Comparison of ENCODE assay signal across 8 cellular contexts in genomic region chr7:66114743-66115727, GRCh38. TPM values are rescaled to one million over a fixed set of nuclear protein-coding genes. Genes with fewer than 3 reads are reported as not detected.
DNase-seq lines count a peak whose midpoint lies in the region; ATAC-seq and TF ChIP-seq lines count a peak whose summit lies in the region.

TSS of gene CRCP (plus strand) at chr7:66114847. CDS start at chr7:66114963, 116 bp downstream.

- dilution Hi-C loops in mammary epithelial cell (cut with HindIII; ENCODE audit: low sequenced_read_pairs), result no loop called here

- H3K4me3 ChIP-seq in AG04450 (ENCODE audit: low read depth, low read length) (peak within 1 kb of the TSS; percentile 85), WERI-Rb-1 (ENCODE audit: low read depth, low read length) (peak within 1 kb of the TSS; percentile 87), mammary epithelial cell (replicated peaks in 1 of 3; ENCODE audit: insufficient read depth in 1 of 3, low read depth in 2 of 3, low read length in 3 of 3) (peak within 1 kb of the TSS; percentile 84 to 91 (median 87)), spleen (peak within 1 kb of the TSS; percentile 61 to 98 (median 82))

- DNase-seq in AG04450 (ENCODE audit: low read depth, low spot score) (peak; percentile 30), NCI-H2196 (lab: John Stamatoyannopoulos, UW; ENCODE audit: unreplicated experiment) (peak; percentile 80), WERI-Rb-1 (peak; percentile 82), mammary epithelial cell (peak; percentile 75), immature natural killer cell (peak; percentile 89 to 90 (median 89)), spleen (peak; percentile 98)

- H3K36me3 ChIP-seq in WERI-Rb-1, result peaks cover 20% of the 10 kb centered on the region
- H3K36me3 ChIP-seq in mammary epithelial cell (ENCODE audit: insufficient read depth, low read length), result peaks cover 3% of the 10 kb centered on the region
- H3K36me3 ChIP-seq in spleen, result peaks cover 0 to 19% (median 0%) of the 10 kb centered on the region in 6 donors

- H3K4me3 Mint-ChIP-seq in immature natural killer cell, result peak within 1 kb of the TSS; percentile 93 to 99 (median 97)

- peak; percentile 90 for TF ChIP-seq POLR2A in GM18526 (IDR thresholded peaks at IDR 0.05; ENCODE audit: extremely low read depth, insufficient read length)
- peak in 2 of 3 donors; percentile 38 to 39 for TF ChIP-seq POLR2A in spleen (IDR thresholded peaks at IDR 0.05)

- H3K9me3 ChIP-seq in AG04450 (ENCODE audit: control insufficient read depth, insufficient read depth, low read length), result no peaks in the 10 kb centered on the region; the same call in 1 of the 2 replicates
- no peaks in the 10 kb centered on the region for H3K9me3 ChIP-seq in WERI-Rb-1 (ENCODE audit: severe bottlenecking)
- no peaks in the 10 kb centered on the region for H3K9me3 ChIP-seq in mammary epithelial cell (replicated peaks; ENCODE audit: insufficient read depth, low read length)
- H3K9me3 ChIP-seq in spleen, result no peaks in the 10 kb centered on the region

- H3K4me1 ChIP-seq in mammary epithelial cell (ENCODE audit: insufficient read depth, low read length), result peaks cover 18% of the 10 kb centered on the region
- peaks cover 33 to 59% (median 56%) of the 10 kb centered on the region in 6 donors for H3K4me1 ChIP-seq in spleen

- H3K9me3 Mint-ChIP-seq in immature natural killer cell, result no peaks in the 10 kb centered on the region

- peak; percentile 88 for ATAC-seq in HG03064 (IDR thresholded peaks at IDR 0.05; ENCODE audit: low read depth, unreplicated experiment)

- H3K36me3 Mint-ChIP-seq in immature natural killer cell, result no peaks in the 10 kb centered on the region

- in situ Hi-C loops in mammary epithelial cell (cut with MboI; ENCODE audit: low sequenced_read_pairs in 2 of 2), result no loop called here

- peak within 1 kb of the TSS; percentile 87 for H3K9ac ChIP-seq in mammary epithelial cell (ENCODE audit: insufficient read depth, low read length)

- H3K27me3 Mint-ChIP-seq in immature natural killer cell (ENCODE audit: low read depth in 3 of 3), result peaks cover 14 to 23% (median 16%) of the 10 kb centered on the region in 3 donors

- TF ChIP-seq CTCF in AG04450 (IDR thresholded peaks at IDR 0.05; ENCODE audit: low read depth, low read length) (peak; percentile 62), WERI-Rb-1 (IDR thresholded peaks at IDR 0.05; ENCODE audit: low read depth, low read length) (0 out of 2 replicates have a peak, but pooled peaks have one; percentile 5), mammary epithelial cell (conservative IDR thresholded peaks at IDR 0.05 in 1 of 2, IDR thresholded peaks at IDR 0.05 in 1 of 2; ENCODE audit: extremely low read depth in 1 of 2, insufficient read depth in 1 of 2, low read depth in 1 of 2, low read length in 2 of 2) (peak; percentile 33 to 42), spleen (IDR thresholded peaks at IDR 0.05 in 8 of 11, conservative IDR thresholded peaks at IDR 0.05 in 3 of 11) (peak in 7 of 11 experiments; percentile 4 to 24 (median 17))

- peaks cover 45 to 55% of the 10 kb centered on the region in 2 donors for H3K4me1 Mint-ChIP-seq in immature natural killer cell

- peak within 1 kb of the TSS; percentile 96 for H2AFZ ChIP-seq in mammary epithelial cell (ENCODE audit: low read depth, low read length)

- H3K27me3 ChIP-seq in AG04450 (ENCODE audit: control insufficient read depth, insufficient read depth, low read length) (no peaks in the 10 kb centered on the region), WERI-Rb-1 (ENCODE audit: insufficient read depth, low read depth, severe bottlenecking) (no peaks in the 10 kb centered on the region), mammary epithelial cell (ENCODE audit: insufficient read depth, low read length) (no peaks in the 10 kb centered on the region), spleen (replicated peaks in 1 of 7) (no peaks in the 10 kb centered on the region)

- WGBS in mammary epithelial cell (ENCODE audit: low coverage, missing lambda C conversion rate), result 2% methylated on average over 51 of the region's 68 CpGs
- 0 to 1% (median 0%) methylated on average over 62 to 68 of the region's 68 CpGs for WGBS in spleen, 5 donors

- POLR2A ChIA-PET in AG04450 (lab: Yijun Ruan, JAX), result interaction anchor here (0.5 to 1.9 kb wide), 13 partner anchors 11 to 928 kb away, joined by 3 to 14 read pairs (median 5); partner anchors contain the start of genes ASL and KCTD7

- no peaks in the 10 kb centered on the region for H4K20me1 ChIP-seq in mammary epithelial cell (ENCODE audit: insufficient read depth, low read length)

- BruUV-seq in mammary epithelial cell (replicated peaks; lab: Mats Ljungman, UMichigan), result TSS peak; percentile 36

- H3K79me2 ChIP-seq in mammary epithelial cell (ENCODE audit: insufficient read depth, low read length), result peaks cover 54% of the 10 kb centered on the region

- H3K27ac Mint-ChIP-seq in immature natural killer cell, result peak within 1 kb of the TSS; percentile 99 to 100 (median 100)

- CTCF ChIA-PET in AG04450 (lab: Charles Lee), result interaction anchor here (0.5 to 1.4 kb wide), 3 partner anchors 49 to 84 kb away, joined by 3 to 5 read pairs (median 3); no protein-coding TSS in a partner anchor
- CTCF ChIA-PET in mammary epithelial cell (lab: Charles Lee; ENCODE audit: low non-redundant PET), result no interaction called here

- peak within 1 kb of the TSS; percentile 87 for H3K27ac ChIP-seq in AG04450 (ENCODE audit: low read depth, low read length)
- H3K27ac ChIP-seq in WERI-Rb-1, result peak within 1 kb of the TSS; percentile 96
- peak within 1 kb of the TSS; percentile 83 for H3K27ac ChIP-seq in mammary epithelial cell (ENCODE audit: insufficient read depth, low read depth, low read length)
- H3K27ac ChIP-seq in spleen, result peak within 1 kb of the TSS; percentile 92 to 99 (median 98)

- peak within 1 kb of the TSS; percentile 87 for H3K4me2 ChIP-seq in mammary epithelial cell (ENCODE audit: insufficient read depth, low read depth, low read length)

- intact Hi-C loops in mammary epithelial cell (cut with micrococcal nuclease), result loop anchor here (1.0 to 5.0 kb wide), 3 partner anchors 38 to 244 kb away; partner anchors contain the start of gene ASL
- intact Hi-C loops in spleen (cut with DNase I; ENCODE audit: low total_unique reads), result no loop called here

RNA-seq across cellular contexts. Expression of gene CRCP, which starts in this region (rescaled TPM):
- polyA plus RNA-seq in AG04450 (2011; rRNA removed) (26.0 and 28.5 TPM in 2 replicates), mammary epithelial cell (34.1 TPM), immature natural killer cell (10 to 100 TPM; 19.2 to 62.2 (median 23.2) TPM), spleen (10 to 100 TPM; 11.5 to 30.9 (median 12.0) TPM)
- 42.5 and 46.2 TPM in 2 replicates for polyA minus RNA-seq in AG04450 (2011; rRNA and poly(A)+ RNA removed)
- total RNA-seq in mammary epithelial cell (10 to 100 TPM; 34.7 to 35.3 TPM), spleen (10 to 100 TPM; 30.3 to 46.2 (median 42.5) TPM)
- 123 TPM for polyA minus RNA-seq in mammary epithelial cell

Comparison
In these comparisons a context has a peak if more than half of its experiments do, and no peak if none do; other contexts are left out.
1. Peak in every context shown above with its lines: DNase-seq, ATAC-seq, H3K4me3 ChIP-seq and H3K27ac ChIP-seq.
2. DNase-seq: peak in every context shown above with its lines; median percentile 98 in spleen; 89 in immature natural killer cell; 82 in WERI-Rb-1; 80 in NCI-H2196; 75 in mammary epithelial cell; 30 in AG04450.
3. CTCF ChIP-seq: peak in every context shown above with its lines; median percentile 62 in AG04450; 38 in mammary epithelial cell; 17 in spleen; 5 in WERI-Rb-1.